In the genomic region with DNA sequence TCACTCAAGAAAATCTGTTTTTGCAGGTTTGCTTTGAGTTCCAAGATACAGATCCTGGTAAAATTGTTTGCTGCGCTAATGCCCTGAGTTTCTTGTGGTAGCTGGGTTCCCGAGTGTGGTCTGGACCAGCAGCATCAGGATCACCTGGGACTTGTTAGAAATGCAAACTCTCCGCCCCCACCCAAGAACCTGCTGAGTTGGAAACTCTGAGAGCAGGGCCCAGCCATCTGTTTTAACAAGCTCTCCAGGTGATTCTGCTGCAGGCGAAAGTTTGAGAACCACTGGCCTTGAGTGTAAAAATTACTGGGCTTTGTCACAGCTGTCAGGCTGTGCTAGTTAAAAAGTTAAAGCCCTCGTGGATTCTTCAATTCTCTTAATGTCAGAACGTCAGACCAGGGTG, we compare ENCODE assay signal across 23 cellular contexts. TPM values are rescaled to one million over a fixed set of nuclear protein-coding genes. Genes with fewer than 3 reads are reported as not detected.
DNase-seq lines count a peak whose midpoint lies in the region; ATAC-seq, FAIRE-seq and TF ChIP-seq lines count a peak whose summit lies in the region.
"Had no signal": no experiment of that assay in that cellular context is flagged by ENCODE, and none has a peak within 500 bp of the region (broad histone marks: within the 10 kb centered on the region; RNA-seq: fewer than 3 reads in every experiment).

No MANE protein-coding gene starts in this region.

- RAD21 ChIA-PET in GM12878 (lab: Charles Lee; ENCODE audit: unreplicated experiment) = no interaction called here

- H3K23ac ChIP-seq in mesendoderm (ENCODE audit: low read length) = no peak overlapping the region

- TF ChIP-seq POLR2A in GM12878 (IDR thresholded peaks at IDR 0.05; ENCODE audit: low read depth, low read length) = no peak

- H3K18ac ChIP-seq in mesendoderm (ENCODE audit: low read length) = no peak overlapping the region

- H2BK15ac ChIP-seq in mesendoderm (replicated peaks; ENCODE audit: low read depth) = no peak overlapping the region

- ATAC-seq in GM12878 = no peak
- no peak for ATAC-seq in psoas muscle
- no peak for ATAC-seq in HG03342 (IDR thresholded peaks at IDR 0.05; ENCODE audit: unreplicated experiment)
- ATAC-seq: A549; CD8-positive, alpha-beta T cell; Panc1 had no signal

- no peak overlapping the region for H4K5ac ChIP-seq in mesendoderm (ENCODE audit: low read length)

- SMC1A ChIA-PET in GM12878 (lab: Charles Lee; ENCODE audit: uncharacterized antibody, unreplicated experiment) = no interaction called here

- FAIRE-seq in GM12878 (lab: Jason Lieb, UNC) = no peak
- FAIRE-seq: A549, GM12892 had no signal

- TF ChIP-seq RAD21 in GM12878 (IDR thresholded peaks at IDR 0.05; ENCODE audit: insufficient read depth, low read depth, low read length) = no peak

- H3K27me3 ChIP-seq in A673 (replicated peaks; ENCODE audit: insufficient read depth, low read depth, low read length, poor library complexity) (no peaks in the 10 kb centered on the region), HUES48 (ENCODE audit: control insufficient read depth, insufficient read depth, low read length) (no peaks in the 10 kb centered on the region), GM12878 (replicated peaks in 1 of 2; ENCODE audit: control insufficient read depth in 2 of 2, insufficient read depth in 2 of 2, low read length in 1 of 2) (no peaks in the 10 kb centered on the region), mesendoderm (ENCODE audit: insufficient read depth, low read length, poor library complexity) (no peaks in the 10 kb centered on the region), psoas muscle (ENCODE audit: insufficient read depth in 3 of 3, low read length in 2 of 3) (no peaks in the 10 kb centered on the region)
- H3K27me3 ChIP-seq: BLaER1 treated with 17β-estradiol and CSF1 and Interleukin-3, amounts not matched to agents 10 nM and 100 nM had no signal

- WGBS in GM12878 (ENCODE audit: insufficient coverage, insufficient replicate concordance, low lambda C conversion rate, missing lambda C conversion rate) = 35% methylated on average over 6 of the region's 6 CpGs
- WGBS in mesendoderm (ENCODE audit: extremely low coverage, insufficient coverage, low lambda C conversion rate) = no CpG with 5 or more reads among the region's 6 CpGs
- WGBS in psoas muscle, 3 donors = 80 to 84% (median 81%) methylated on average over 6 of the region's 6 CpGs

- BruUV-seq in A673 (replicated peaks; lab: Mats Ljungman, UMichigan) (no TSS peak), GM12878 (replicated peaks; lab: Mats Ljungman, UMichigan) (no TSS peak)

- H3K4me3 ChIP-seq in A673 (ENCODE audit: low read depth, low read length, poor library complexity, severe bottlenecking) = no peak overlapping the region
- no peak overlapping the region for H3K4me3 ChIP-seq in HUES48 (ENCODE audit: low read depth, low read length)
- no peak overlapping the region for H3K4me3 ChIP-seq in GM12878
- no peak overlapping the region for H3K4me3 ChIP-seq in mesendoderm (ENCODE audit: low read length)
- H3K4me3 ChIP-seq in psoas muscle = no peak overlapping the region
- H3K4me3 ChIP-seq: A549; BLaER1 treated with 17β-estradiol and CSF1 and Interleukin-3, amounts not matched to agents 10 nM and 100 nM had no signal

- H3K36me3 ChIP-seq in A673 (ENCODE audit: insufficient read depth, low read length, poor library complexity, severe bottlenecking) = no peaks in the 10 kb centered on the region
- no peaks in the 10 kb centered on the region for H3K36me3 ChIP-seq in HUES48 (ENCODE audit: control insufficient read depth, insufficient read depth, low read length)
- no peaks in the 10 kb centered on the region for H3K36me3 ChIP-seq in GM12878 (ENCODE audit: control insufficient read depth in 2 of 2, insufficient read depth in 2 of 2, low read length in 1 of 2)
- H3K36me3 ChIP-seq in mesendoderm (ENCODE audit: control insufficient read depth, insufficient read depth, low read length) = no peaks in the 10 kb centered on the region
- no peaks in the 10 kb centered on the region for H3K36me3 ChIP-seq in psoas muscle (ENCODE audit: insufficient read depth in 1 of 2, low read depth in 1 of 2)
- H3K36me3 ChIP-seq: BLaER1 treated with 17β-estradiol and CSF1 and Interleukin-3, amounts not matched to agents 10 nM and 100 nM had no signal

- no peak for TF ChIP-seq EP300 in GM12878 (IDR thresholded peaks at IDR 0.05; ENCODE audit: borderline replicate concordance in 1 of 2, control insufficient read depth in 1 of 2, low read depth in 2 of 2, low read length in 2 of 2)

- H3K79me2 ChIP-seq in GM12878 (ENCODE audit: control insufficient read depth, insufficient read depth, low read length) = no peaks in the 10 kb centered on the region
- H3K79me2 ChIP-seq in mesendoderm (ENCODE audit: control insufficient read depth, insufficient read depth, low read length) = peaks cover 2% of the 10 kb centered on the region

- H4K8ac ChIP-seq in mesendoderm (ENCODE audit: low read depth, low read length) = peak overlapping the region; percentile 56

- H3K9ac ChIP-seq in HUES48 (ENCODE audit: low read depth, low read length) = no peak overlapping the region
- no peak overlapping the region for H3K9ac ChIP-seq in GM12878 (ENCODE audit: control insufficient read depth, insufficient read depth, low read length)
- H3K9ac ChIP-seq in mesendoderm (ENCODE audit: low read length) = no peak overlapping the region
- H3K9ac ChIP-seq: BLaER1 treated with 17β-estradiol and CSF1 and Interleukin-3, amounts not matched to agents 10 nM and 100 nM had no signal

- peaks cover 63% of the 10 kb centered on the region for H3K4me1 ChIP-seq in A673 (ENCODE audit: insufficient read depth, low read length, poor library complexity, severe bottlenecking)
- peaks cover 44% of the 10 kb centered on the region for H3K4me1 ChIP-seq in HUES48 (ENCODE audit: control insufficient read depth, insufficient read depth, low read length)
- H3K4me1 ChIP-seq in GM12878 (ENCODE audit: control insufficient read depth, insufficient read depth, low read length) = no peaks in the 10 kb centered on the region
- H3K4me1 ChIP-seq in mesendoderm (ENCODE audit: control insufficient read depth, low read depth, low read length) = peaks cover 5% of the 10 kb centered on the region
- H3K4me1 ChIP-seq in psoas muscle = no peaks in the 10 kb centered on the region
- H3K4me1 ChIP-seq: A549 had no signal

- DNase-seq in A673 (ENCODE audit: low spot score) (no peak), GM12878 (ENCODE audit: low read depth, low spot score) (no peak), mesendoderm (peak; percentile 24), psoas muscle (no peak)
- DNase-seq in stimulated activated CD4-positive, alpha-beta T cell treated with anti-CD3 and anti-CD28 coated beads, Interleukin-4, amount 100 ng/mL, for 1 hour = no peak
- DNase-seq: CD8-positive, alpha-beta T cell; DMS53; EL; H7; HFFc6; IMR-90; Karpas-422; NCI-H1092; NCI-H1436 treated with DMSO at 0.1 percent for 48 hours; NCI-H2029 had no signal

- H3K27ac ChIP-seq in A673 (ENCODE audit: low read depth, low read length, poor library complexity, severe bottlenecking) = peak overlapping the region; percentile 93
- H3K27ac ChIP-seq in HUES48 (ENCODE audit: low read depth, low read length) = peak overlapping the region; percentile 2
- H3K27ac ChIP-seq in GM12878 (ENCODE audit: control insufficient read depth, insufficient read depth) = no peak overlapping the region
- H3K27ac ChIP-seq in mesendoderm (ENCODE audit: low read depth, low read length) = no peak overlapping the region
- no peak overlapping the region for H3K27ac ChIP-seq in psoas muscle
- H3K27ac ChIP-seq: A549; BLaER1 treated with 17β-estradiol and CSF1 and Interleukin-3, amounts not matched to agents 10 nM and 100 nM had no signal

- CTCF ChIA-PET in A673 (lab: Charles Lee) (no interaction called here), GM12878 (lab: Yijun Ruan, JAX) (no interaction called here)

- H3K56ac ChIP-seq in mesendoderm (ENCODE audit: low read length) = no peak overlapping the region

- TF ChIP-seq CTCF in A673 (conservative IDR thresholded peaks at IDR 0.05; ENCODE audit: low read depth, low read length) (no peak), GM12878 (IDR thresholded peaks at IDR 0.05 in 2 of 3, conservative IDR thresholded peaks at IDR 0.05 in 1 of 3; ENCODE audit: control insufficient read depth in 2 of 3, extremely low read depth in 1 of 3, insufficient read depth in 1 of 3, low read depth in 3 of 3, low read length in 3 of 3) (no peak), psoas muscle (IDR thresholded peaks at IDR 0.05) (no peak)

- no peak overlapping the region for H2BK120ac ChIP-seq in mesendoderm (ENCODE audit: low read depth, low read length)

- no peak overlapping the region for H2AK5ac ChIP-seq in mesendoderm (ENCODE audit: low read length)

- no peak overlapping the region for H3K4ac ChIP-seq in mesendoderm (ENCODE audit: low read depth, low read length)

- intact Hi-C loops in A673 (cut with micrococcal nuclease; ENCODE audit: unreplicated experiment) = loop anchor here (5.0 kb wide), 1 partner anchor 354 kb away; no protein-coding TSS in a partner anchor
- intact Hi-C loops in GM12878 (cut with micrococcal nuclease; ENCODE audit: unreplicated experiment) = loop anchor here (5.0 kb wide), 1 partner anchor 286 kb away; no protein-coding TSS in a partner anchor
- intact Hi-C loops in psoas muscle (cut with DNase I) = no loop called here

- H2BK5ac ChIP-seq in mesendoderm (ENCODE audit: low read length) = no peak overlapping the region

- H2AFZ ChIP-seq in GM12878 (ENCODE audit: control insufficient read depth, low read depth, low read length) = no peak overlapping the region

- H3K79me1 ChIP-seq in mesendoderm (ENCODE audit: low read length) = peaks cover 1% of the 10 kb centered on the region

- in situ Hi-C loops in GM12878 (cut with MboI) = no loop called here

- POLR2A ChIA-PET in A673 (lab: Charles Lee; ENCODE audit: low non-redundant PET) = no interaction called here
- POLR2A ChIA-PET in GM12878 (lab: Charles Lee) = no interaction called here

- no peaks in the 10 kb centered on the region for H4K20me1 ChIP-seq in GM12878 (ENCODE audit: control insufficient read depth, insufficient read depth)
- H4K20me1 ChIP-seq: BLaER1 treated with 17β-estradiol and CSF1 and Interleukin-3, amounts not matched to agents 10 nM and 100 nM had no signal

- H3K4me2 ChIP-seq in GM12878 (ENCODE audit: control insufficient read depth, insufficient read depth) = no peak overlapping the region
- no peak overlapping the region for H3K4me2 ChIP-seq in mesendoderm (ENCODE audit: low read length)
- H3K4me2 ChIP-seq: A549 had no signal

- H3K9me3 ChIP-seq in A673 (ENCODE audit: low read depth, low read length, poor library complexity, severe bottlenecking) (no peaks in the 10 kb centered on the region), HUES48 (ENCODE audit: control insufficient read depth, insufficient read depth, low read length) (no peaks in the 10 kb centered on the region), GM12878 (replicated peaks; ENCODE audit: control insufficient read depth, insufficient read depth, low read length) (no peaks in the 10 kb centered on the region), psoas muscle (no peaks in the 10 kb centered on the region)
- H3K9me3 ChIP-seq: A549; BLaER1 treated with 17β-estradiol and CSF1 and Interleukin-3, amounts not matched to agents 10 nM and 100 nM had no signal

RNA-seq across cellular contexts. Expression of gene KIT, which starts 18.3 kb away (rescaled TPM):
- 9.4 and 9.5 TPM in 2 replicates for total RNA-seq in A673 (2021)
- not detected in 2 replicates for total RNA-seq in GM12878 (2013; cell fraction: nucleolus; rRNA removed)
- not detected in 2 replicates for total RNA-seq in GM12878 (2014; rRNA removed)
- not detected in 2 replicates for total RNA-seq in GM12878 (2014; rRNA removed; fragmentation: Illumina TruSeq; extraction: Trizol)
- total RNA-seq in GM12878 (2021) = not detected in 2 replicates
- not detected for polyA plus RNA-seq in GM12878 (2011; ENCODE audit: low read depth)
- polyA plus RNA-seq in GM12878 (2011; rRNA removed) = 0.03 TPM in 2 replicates
- polyA plus RNA-seq in GM12878 (2011; cell fraction: cytosol; rRNA removed) = 0.02 TPM in 1 of 2 replicates, not detected in the other
- polyA plus RNA-seq in GM12878 (2011; cell fraction: nucleus; rRNA removed) = 0.03 and 0.04 TPM in 2 replicates
- not detected in 2 replicates for polyA plus RNA-seq in GM12878 (2012)
- polyA plus RNA-seq in GM12878 (2014; fragmentation: Illumina TruSeq; extraction: Trizol) = 0.01 TPM in 1 of 2 replicates, not detected in the other
- not detected for polyA plus RNA-seq in GM12878 (2014; fragmentation: Nextera tagmentation; extraction: Ambion mirVana)
- not detected in 2 replicates for polyA plus RNA-seq in GM12878 (2014; rRNA removed)
- not detected for polyA plus RNA-seq in GM12878 (2016; fragmentation: Nextera tagmentation; extraction: Ambion mirVana)
- not detected in 2 replicates for polyA minus RNA-seq in GM12878 (2011; rRNA and poly(A)+ RNA removed)
- not detected in 2 replicates for polyA minus RNA-seq in GM12878 (2011; cell fraction: cytosol; rRNA and poly(A)+ RNA removed)
- polyA minus RNA-seq in GM12878 (2011; cell fraction: nucleus; rRNA and poly(A)+ RNA removed) = not detected in 2 replicates
- 8.9 TPM for polyA plus RNA-seq in mesendoderm (2013, experiment 1 of 2)
- polyA plus RNA-seq in mesendoderm (2013, experiment 2 of 2) = 8.0 TPM
- total RNA-seq in psoas muscle = 1 to 10 TPM in 3 of 4 donors, under 1 TPM in 1; 0.92 to 2.1 (median 1.7) TPM
- polyA plus RNA-seq in psoas muscle = under 1 TPM; 0.19 to 0.46 (median 0.35) TPM
- total RNA-seq: HT-29, MCF 10A had no signal
- polyA plus RNA-seq: A549 had no signal

Comparison
In these comparisons a context has a peak if more than half of its experiments do, and no peak if none do; other contexts are left out.
1. H3K27ac ChIP-seq: peak in A673 (single experiment) and HUES48 (single experiment); none in GM12878 (single experiment), mesendoderm (single experiment) and psoas muscle (single experiment).
2. intact Hi-C loops: an anchor here in A673 (5.0 kb wide) and GM12878 (5.0 kb wide); none called in psoas muscle.